11 cellular contexts compared by ENCODE assay signal in the genomic region with DNA sequence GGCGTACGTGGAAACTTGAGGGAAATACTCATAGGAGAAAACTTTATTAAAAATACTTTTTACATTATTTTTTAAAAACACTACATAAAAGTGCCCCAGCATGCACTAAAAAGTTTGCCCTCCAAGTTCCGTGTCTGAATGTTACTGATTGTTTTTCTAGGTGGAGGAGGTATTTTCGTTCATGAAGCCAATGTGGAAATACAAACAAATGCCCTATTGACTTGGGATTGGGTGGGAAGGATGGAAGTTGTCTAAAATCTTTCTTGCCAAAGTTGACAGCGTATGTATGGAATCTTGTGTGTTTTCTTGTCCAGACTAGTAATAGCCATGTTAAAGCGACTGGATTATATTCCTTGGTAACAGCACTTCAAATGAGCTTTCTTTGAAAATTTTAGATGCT. TPM values are rescaled to one million over a fixed set of nuclear protein-coding genes. Genes with fewer than 3 reads are reported as not detected.
DNase-seq lines count a peak whose midpoint lies in the region; ATAC-seq, FAIRE-seq and TF ChIP-seq lines count a peak whose summit lies in the region.
"Had no signal": no experiment of that assay in that cellular context is flagged by ENCODE, and none has a peak within 500 bp of the region (broad histone marks: within the 10 kb centered on the region; RNA-seq: fewer than 3 reads in every experiment).

No MANE protein-coding gene starts in this region.

- no peak overlapping the region for H2AFZ ChIP-seq in endothelial cell of umbilical vein (ENCODE audit: low read depth, low read length)

- H3K27me3 ChIP-seq in endothelial cell of umbilical vein (ENCODE audit: control insufficient read depth in 2 of 2, insufficient read depth in 2 of 2, low read length in 2 of 2) (no peaks in the 10 kb centered on the region), gastrocnemius medialis (peaks cover 6 to 18% (median 15%) of the 10 kb centered on the region in 3 donors)

- peak overlapping the region; percentile 84 for H3K9ac ChIP-seq in endothelial cell of umbilical vein (replicated peaks; ENCODE audit: extremely low read depth, insufficient read depth, low read length)

- H3K9me3 ChIP-seq in endothelial cell of umbilical vein (replicated peaks; ENCODE audit: control insufficient read depth, insufficient read depth, low read length) = no peaks in the 10 kb centered on the region
- no peaks in the 10 kb centered on the region for H3K9me3 ChIP-seq in gastrocnemius medialis

- TF ChIP-seq CTCF in RWPE1 (conservative IDR thresholded peaks at IDR 0.05; ENCODE audit: low read depth) = no peak
- no peak for TF ChIP-seq CTCF in endothelial cell of umbilical vein (IDR thresholded peaks at IDR 0.05; ENCODE audit: extremely low read depth in 1 of 2, insufficient read depth in 1 of 2, low read depth in 1 of 2, low read length in 2 of 2)
- TF ChIP-seq CTCF in osteocyte (IDR thresholded peaks at IDR 0.05) = no peak
- no peak for TF ChIP-seq CTCF in gastrocnemius medialis (IDR thresholded peaks at IDR 0.05 in 4 of 5, conservative IDR thresholded peaks at IDR 0.05 in 1 of 5)

- H4K20me1 ChIP-seq in endothelial cell of umbilical vein (replicated peaks; ENCODE audit: control insufficient read depth, extremely low read depth, insufficient read depth, low read length) = no peaks in the 10 kb centered on the region

- H3K4me3 ChIP-seq in endothelial cell of umbilical vein (replicated peaks in 1 of 3; ENCODE audit: insufficient read depth in 1 of 3, low read depth in 1 of 3, low read length in 3 of 3) = peak overlapping the region in 2 of 3 experiments; percentile 89 to 99
- H3K4me3 ChIP-seq in gastrocnemius medialis = no peak overlapping the region

- DNase-seq in EH (ENCODE audit: low read depth) (peak; percentile 12), RWPE1 (ENCODE audit: low spot score) (no peak), endothelial cell of umbilical vein (ENCODE audit: low read depth, low spot score) (peak; percentile 31), osteocyte (ENCODE audit: extremely low spot score, unreplicated experiment) (no peak), globus pallidus (ENCODE audit: low spot score) (no peak), AG08395 (ENCODE audit: low spot score) (no peak), gastrocnemius medialis (no peak)
- no peak for DNase-seq in stimulated activated naive CD8-positive, alpha-beta T cell treated with anti-CD3 and anti-CD28 coated beads, Interleukin-15, amount 100 ng/mL, for 72 hours
- DNase-seq: GF-D8, small intestine had no signal

- CTCF ChIA-PET in RWPE1 (lab: Yijun Ruan, JAX) (interaction anchor here (0.6 to 0.9 kb wide), 3 partner anchors 163 to 1656 kb away, joined by 3 to 7 read pairs (median 3); no protein-coding TSS in a partner anchor), endothelial cell of umbilical vein (lab: Charles Lee) (interaction anchor here (0.7 to 2.0 kb wide), 3 partner anchors 32 to 163 kb away, joined by 3 to 8 read pairs (median 3); no protein-coding TSS in a partner anchor)

- H3K36me3 Mint-ChIP-seq in osteocyte (ENCODE audit: unreplicated experiment) = peaks cover 2% of the 10 kb centered on the region

- dilution Hi-C loops in endothelial cell of umbilical vein (cut with MboI; ENCODE audit: extremely low pct_ligation_motif_present, low sequenced_read_pairs) = no loop called here

- TF ChIP-seq POLR2A in endothelial cell of umbilical vein (IDR thresholded peaks at IDR 0.05; ENCODE audit: low read depth, low read length) (no peak), gastrocnemius medialis (IDR thresholded peaks at IDR 0.05) (no peak)

- POLR2A ChIA-PET in RWPE1 (lab: Yijun Ruan, JAX; ENCODE audit: low non-redundant PET) = no interaction called here
- POLR2A ChIA-PET in endothelial cell of umbilical vein (lab: Charles Lee) = no interaction called here

- ATAC-seq in stimulated activated naive CD8-positive, alpha-beta T cell treated with anti-CD3 and anti-CD28 coated beads, Interleukin-15, amount 100 ng/mL, for 72 hours = no peak
- no peak for ATAC-seq in gastrocnemius medialis

- H3K4me3 Mint-ChIP-seq in osteocyte (ENCODE audit: unreplicated experiment) = peak overlapping the region; percentile 78
- H3K4me3 Mint-ChIP-seq in stimulated activated naive CD8-positive, alpha-beta T cell treated with anti-CD3 and anti-CD28 coated beads, Interleukin-15, amount 100 ng/mL, for 72 hours = no peak overlapping the region

- H3K79me2 ChIP-seq in endothelial cell of umbilical vein (ENCODE audit: control insufficient read depth, insufficient read depth, low read length) = peaks cover 36% of the 10 kb centered on the region

- peaks cover 24% of the 10 kb centered on the region for H3K4me1 Mint-ChIP-seq in osteocyte (ENCODE audit: unreplicated experiment)
- peaks cover 11% of the 10 kb centered on the region for H3K4me1 Mint-ChIP-seq in stimulated activated naive CD8-positive, alpha-beta T cell treated with anti-CD3 and anti-CD28 coated beads, Interleukin-15, amount 100 ng/mL, for 72 hours

- FAIRE-seq in endothelial cell of umbilical vein (lab: Jason Lieb, UNC) = peak; percentile 50
- FAIRE-seq: small intestine had no signal

- H3K36me3 ChIP-seq in endothelial cell of umbilical vein (ENCODE audit: control insufficient read depth in 2 of 2, extremely low read depth in 1 of 2, insufficient read depth in 2 of 2, low read length in 2 of 2) (no peaks in the 10 kb centered on the region), gastrocnemius medialis (no peaks in the 10 kb centered on the region)

- H3K27me3 Mint-ChIP-seq in osteocyte (ENCODE audit: unreplicated experiment) = peaks cover 19% of the 10 kb centered on the region
- H3K27me3 Mint-ChIP-seq in stimulated activated naive CD8-positive, alpha-beta T cell treated with anti-CD3 and anti-CD28 coated beads, Interleukin-15, amount 100 ng/mL, for 72 hours = peaks cover 86% of the 10 kb centered on the region

- intact Hi-C loops in endothelial cell of umbilical vein (cut with micrococcal nuclease) (loop anchor here (5.0 kb wide), 2 partner anchors 42 to 98 kb away; no protein-coding TSS in a partner anchor), gastrocnemius medialis (cut with DNase I; ENCODE audit: low total_unique reads) (no loop called here)

- peak overlapping the region; percentile 80 for H3K27ac ChIP-seq in RWPE1
- H3K27ac ChIP-seq in endothelial cell of umbilical vein (ENCODE audit: insufficient read depth, low read depth, low read length) = no peak overlapping the region
- no peak overlapping the region for H3K27ac ChIP-seq in gastrocnemius medialis

- in situ Hi-C loops in gastrocnemius medialis (cut with MboI; ENCODE audit: low sequenced_read_pairs in 4 of 4) = no loop called here

- no peaks in the 10 kb centered on the region for H3K9me1 ChIP-seq in endothelial cell of umbilical vein (replicated peaks; ENCODE audit: control insufficient read depth, extremely low read depth, insufficient read depth, low read length)

- H3K4me1 ChIP-seq in endothelial cell of umbilical vein (ENCODE audit: control insufficient read depth, extremely low read depth, insufficient read depth, low read length) (peaks cover 4% of the 10 kb centered on the region), gastrocnemius medialis (no peaks in the 10 kb centered on the region)

- H3K27ac Mint-ChIP-seq in osteocyte (ENCODE audit: unreplicated experiment) = peak overlapping the region; percentile 68
- no peak overlapping the region for H3K27ac Mint-ChIP-seq in stimulated activated naive CD8-positive, alpha-beta T cell treated with anti-CD3 and anti-CD28 coated beads, Interleukin-15, amount 100 ng/mL, for 72 hours

- no peaks in the 10 kb centered on the region for H3K9me3 Mint-ChIP-seq in osteocyte (ENCODE audit: unreplicated experiment)
- no peaks in the 10 kb centered on the region for H3K9me3 Mint-ChIP-seq in stimulated activated naive CD8-positive, alpha-beta T cell treated with anti-CD3 and anti-CD28 coated beads, Interleukin-15, amount 100 ng/mL, for 72 hours

- peak overlapping the region; percentile 99 for H3K4me2 ChIP-seq in endothelial cell of umbilical vein (ENCODE audit: insufficient read depth, low read length)

- BruUV-seq in endothelial cell of umbilical vein (replicated peaks; lab: Mats Ljungman, UMichigan) = TSS peak; percentile 38

TF ChIP-seq in endothelial cell of umbilical vein, 7 proteins besides CTCF, POLR2A, EP300 and RAD21:
- TF ChIP-seq MAX (IDR thresholded peaks at IDR 0.05; ENCODE audit: insufficient read depth, insufficient read length) = no peak
- no peak for TF ChIP-seq FOS (IDR thresholded peaks at IDR 0.05; ENCODE audit: borderline replicate concordance, insufficient read depth, low read length)
- TF ChIP-seq JUN (IDR thresholded peaks at IDR 0.05; ENCODE audit: borderline replicate concordance, insufficient read depth, insufficient read length, low read depth) = no peak
- no peak for TF ChIP-seq POLR2AphosphoS5 (IDR thresholded peaks at IDR 0.05; ENCODE audit: insufficient read depth, low read depth, low read length)

RNA-seq across cellular contexts. Expression of gene PROSER2, which starts 1.2 kb away (rescaled TPM):
- 22.6 and 23.5 TPM in 2 replicates for total RNA-seq in endothelial cell of umbilical vein
- polyA plus RNA-seq in endothelial cell of umbilical vein = 5.9 and 8.1 TPM in 2 replicates
- 5.3 and 5.8 TPM in 2 replicates for polyA plus RNA-seq in endothelial cell of umbilical vein (2011; cell fraction: cytosol; rRNA removed)
- 4.3 and 5.4 TPM in 2 replicates for polyA plus RNA-seq in endothelial cell of umbilical vein (2011; cell fraction: nucleus; rRNA removed)
- polyA plus RNA-seq in endothelial cell of umbilical vein (2012) = 10.0 and 13.3 TPM in 2 replicates
- polyA minus RNA-seq in endothelial cell of umbilical vein = 3.7 and 5.5 TPM in 2 replicates
- polyA minus RNA-seq in endothelial cell of umbilical vein (2011; cell fraction: cytosol; rRNA and poly(A)+ RNA removed) = 4.0 TPM
- polyA minus RNA-seq in endothelial cell of umbilical vein (2011; cell fraction: nucleus; rRNA and poly(A)+ RNA removed) = 2.2 and 2.3 TPM in 2 replicates
- 7.1 and 8.8 TPM in 2 replicates for total RNA-seq in osteocyte
- total RNA-seq in gastrocnemius medialis = 1 to 10 TPM in 3 of 4 donors, under 1 TPM in 1; 0.88 to 3.4 (median 1.4) TPM
- total RNA-seq: OCI-LY7 had no signal

Comparison
In these comparisons a context has a peak if more than half of its experiments do, and no peak if none do; other contexts are left out.
1. DNase-seq: peak in EH (single experiment) and endothelial cell of umbilical vein (single experiment); none in RWPE1 (single experiment), osteocyte (single experiment), globus pallidus (single experiment), AG08395 (single experiment), stimulated activated naive CD8-positive, alpha-beta T cell treated with anti-CD3 and anti-CD28 coated beads, Interleukin-15, amount 100 ng/mL, for 72 hours (0 of 2) and gastrocnemius medialis (0 of 2).
2. H3K4me3 ChIP-seq: peak in endothelial cell of umbilical vein (2 of 3); none in gastrocnemius medialis (0 of 4).